ENCODE assay signal across 1 cellular context in the genomic region with DNA sequence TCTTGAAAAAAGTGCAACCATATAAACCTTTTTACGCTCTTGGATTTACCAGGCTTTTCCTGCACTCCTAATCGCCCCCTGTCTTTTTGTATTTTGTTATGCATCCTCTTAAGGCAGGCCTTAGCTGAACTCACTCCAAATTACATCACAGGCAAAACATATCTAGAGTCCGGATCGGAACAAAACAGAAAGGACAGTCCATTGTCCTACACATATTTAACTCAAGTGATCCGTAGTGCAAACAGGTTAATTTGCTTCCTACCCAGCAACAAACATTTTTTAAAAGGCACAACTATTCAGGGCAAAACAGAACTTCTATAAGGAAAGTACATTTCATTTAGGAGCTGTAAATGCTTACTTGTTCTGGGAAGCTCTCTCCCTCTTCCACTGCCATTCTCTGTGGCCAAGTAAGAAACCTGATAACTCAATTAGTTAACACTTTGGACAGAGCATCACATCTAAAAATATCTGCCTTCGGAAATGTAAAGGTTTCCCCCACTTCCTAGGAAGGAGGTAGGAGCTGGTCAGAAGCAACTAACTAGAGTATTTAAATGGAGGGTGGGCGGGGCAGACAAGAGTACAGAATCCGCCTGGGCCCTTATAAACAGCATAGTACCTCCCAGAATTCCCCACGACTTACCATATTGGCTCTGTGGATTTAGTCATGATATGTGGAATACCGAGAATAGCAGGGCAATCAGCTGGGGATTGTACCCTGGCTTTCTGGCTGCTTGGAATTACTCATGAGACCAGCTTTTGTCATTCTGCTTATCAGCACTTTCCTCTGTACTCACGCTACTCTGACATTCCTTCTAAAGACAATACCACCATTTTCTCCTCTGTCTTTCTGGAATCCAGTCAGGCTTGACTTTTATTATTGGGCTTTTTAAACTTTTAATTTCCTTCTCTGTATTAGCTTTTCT.
TF ChIP-seq lines count a peak whose summit lies in the region.

No MANE protein-coding gene starts in this region.

TF ChIP-seq in K562, 482 proteins besides CTCF, POLR2A, EP300 and RAD21 (continued from another document and continues in another):
- TF ChIP-seq, protein P1, sequence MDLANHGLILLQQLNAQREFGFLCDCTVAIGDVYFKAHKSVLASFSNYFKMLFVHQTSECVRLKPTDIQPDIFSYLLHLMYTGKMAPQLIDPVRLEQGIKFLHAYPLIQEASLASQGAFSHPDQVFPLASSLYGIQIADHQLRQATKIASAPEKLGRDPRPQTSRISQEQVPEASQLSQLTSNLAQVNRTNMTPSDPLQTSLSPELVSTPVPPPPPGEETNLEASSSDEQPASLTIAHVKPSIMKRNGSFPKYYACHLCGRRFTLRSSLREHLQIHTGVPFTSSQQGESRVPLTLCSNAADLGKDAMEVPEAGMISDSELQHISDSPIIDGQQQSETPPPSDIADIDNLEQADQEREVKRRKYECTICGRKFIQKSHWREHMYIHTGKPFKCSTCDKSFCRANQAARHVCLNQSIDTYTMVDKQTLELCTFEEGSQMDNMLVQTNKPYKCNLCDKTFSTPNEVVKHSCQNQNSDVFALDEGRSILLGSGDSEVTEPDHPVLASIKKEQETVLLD (IDR thresholded peaks at IDR 0.05): 0 out of 2 replicates have a peak, but pooled peaks have one; percentile 31
- TF ChIP-seq SNAPC5 (CRISPR knock-in tag; IDR thresholded peaks at IDR 0.05): no peak
- TF ChIP-seq RNF2 (IDR thresholded peaks at IDR 0.05): no peak
- no peak for TF ChIP-seq LARP7 (IDR thresholded peaks at IDR 0.05)
- no peak for TF ChIP-seq FOXA1 (IDR thresholded peaks at IDR 0.05; ENCODE audit: borderline replicate concordance)
- TF ChIP-seq RREB1 (CRISPR knock-in tag; IDR thresholded peaks at IDR 0.05): no peak
- TF ChIP-seq NONO (IDR thresholded peaks at IDR 0.05; ENCODE audit: low read depth in 2 of 2, low read length in 1 of 2): 0 out of 4 replicates have a peak, but pooled peaks of 1 of the 2 experiments have one; percentile 33
- TF ChIP-seq MIER1 (IDR thresholded peaks at IDR 0.05; ENCODE audit: low read depth): no peak
- no peak for TF ChIP-seq RBM22 (IDR thresholded peaks at IDR 0.05; ENCODE audit: low read depth, low read length, poor library complexity, severe bottlenecking)
- TF ChIP-seq SP2 (IDR thresholded peaks at IDR 0.05; ENCODE audit: extremely low read depth, low read depth, low read length, poor library complexity, severe bottlenecking): no peak
- TF ChIP-seq SRF (CRISPR knock-in tag; IDR thresholded peaks at IDR 0.05): 0 out of 4 replicates have a peak, but pooled peaks of 1 of the 2 experiments have one; percentile 46
- no peak for TF ChIP-seq SETDB1 (IDR thresholded peaks at IDR 0.05; ENCODE audit: low read length)
- no peak for TF ChIP-seq SMARCA5 (IDR thresholded peaks at IDR 0.05)
- no peak for TF ChIP-seq ZNF146 (CRISPR knock-in tag; IDR thresholded peaks at IDR 0.05; ENCODE audit: unreplicated experiment)
- TF ChIP-seq, protein P2, sequence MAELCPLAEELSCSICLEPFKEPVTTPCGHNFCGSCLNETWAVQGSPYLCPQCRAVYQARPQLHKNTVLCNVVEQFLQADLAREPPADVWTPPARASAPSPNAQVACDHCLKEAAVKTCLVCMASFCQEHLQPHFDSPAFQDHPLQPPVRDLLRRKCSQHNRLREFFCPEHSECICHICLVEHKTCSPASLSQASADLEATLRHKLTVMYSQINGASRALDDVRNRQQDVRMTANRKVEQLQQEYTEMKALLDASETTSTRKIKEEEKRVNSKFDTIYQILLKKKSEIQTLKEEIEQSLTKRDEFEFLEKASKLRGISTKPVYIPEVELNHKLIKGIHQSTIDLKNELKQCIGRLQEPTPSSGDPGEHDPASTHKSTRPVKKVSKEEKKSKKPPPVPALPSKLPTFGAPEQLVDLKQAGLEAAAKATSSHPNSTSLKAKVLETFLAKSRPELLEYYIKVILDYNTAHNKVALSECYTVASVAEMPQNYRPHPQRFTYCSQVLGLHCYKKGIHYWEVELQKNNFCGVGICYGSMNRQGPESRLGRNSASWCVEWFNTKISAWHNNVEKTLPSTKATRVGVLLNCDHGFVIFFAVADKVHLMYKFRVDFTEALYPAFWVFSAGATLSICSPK (IDR thresholded peaks at IDR 0.05; ENCODE audit: borderline replicate concordance): no peak
- TF ChIP-seq E2F8 (IDR thresholded peaks at IDR 0.05; ENCODE audit: low read depth, partially characterized antibody): peak; percentile 16
- TF ChIP-seq HMGN3 (IDR thresholded peaks at IDR 0.05; ENCODE audit: borderline replicate concordance, extremely low read depth, insufficient read length, low read depth, low read length): no peak
- TF ChIP-seq RBM17 (IDR thresholded peaks at IDR 0.05; ENCODE audit: borderline replicate concordance, low read depth, low read length): no peak
- TF ChIP-seq ZBTB11 (CRISPR knock-in tag; IDR thresholded peaks at IDR 0.05): peak in 1 of 3 experiments; percentile 69; a peak in 2 of 6 replicates
- no peak for TF ChIP-seq ZNF436 (CRISPR knock-in tag; IDR thresholded peaks at IDR 0.05)
- TF ChIP-seq ELF1 (tag; IDR thresholded peaks at IDR 0.05): no peak
- TF ChIP-seq SMARCB1 (IDR thresholded peaks at IDR 0.05; ENCODE audit: insufficient read length, low read depth): no peak
- TF ChIP-seq NR4A1 (CRISPR knock-in tag; IDR thresholded peaks at IDR 0.05): no peak
- no peak; the same call in 1 of the 2 replicates for TF ChIP-seq NR4A1 (tag; IDR thresholded peaks at IDR 0.05)
- no peak for TF ChIP-seq ZBTB1 (CRISPR knock-in tag; IDR thresholded peaks at IDR 0.05; ENCODE audit: borderline replicate concordance, low read depth)
- TF ChIP-seq MCM7 (IDR thresholded peaks at IDR 0.05): no peak
- no peak for TF ChIP-seq HMGXB4 (CRISPR knock-in tag; IDR thresholded peaks at IDR 0.05)
- peak; percentile 63 for TF ChIP-seq RBFOX2 (IDR thresholded peaks at IDR 0.05; ENCODE audit: low read depth, low read length)
- TF ChIP-seq ELF2 (CRISPR knock-in tag; IDR thresholded peaks at IDR 0.05): no peak
- no peak for TF ChIP-seq POLR2AphosphoS2 (IDR thresholded peaks at IDR 0.05; ENCODE audit: low read length)
- TF ChIP-seq, protein P3, sequence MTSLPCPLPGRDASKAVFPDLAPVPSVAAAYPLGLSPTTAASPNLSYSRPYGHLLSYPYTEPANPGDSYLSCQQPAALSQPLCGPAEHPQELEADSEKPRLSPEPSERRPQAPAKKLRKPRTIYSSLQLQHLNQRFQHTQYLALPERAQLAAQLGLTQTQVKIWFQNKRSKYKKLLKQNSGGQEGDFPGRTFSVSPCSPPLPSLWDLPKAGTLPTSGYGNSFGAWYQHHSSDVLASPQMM (CRISPR knock-in tag; IDR thresholded peaks at IDR 0.05): no peak
- no peak for TF ChIP-seq PTTG1 (tag; IDR thresholded peaks at IDR 0.05; ENCODE audit: low read depth)
- TF ChIP-seq FIP1L1 (IDR thresholded peaks at IDR 0.05; ENCODE audit: low read depth, low read length, poor library complexity, severe bottlenecking): no peak
- peak; percentile 10; the same call in 1 of the 2 replicates for TF ChIP-seq FOXM1 (IDR thresholded peaks at IDR 0.05; ENCODE audit: low read depth)
- no peak for TF ChIP-seq FOXM1 (CRISPR knock-in tag; IDR thresholded peaks at IDR 0.05; ENCODE audit: low read depth)
- TF ChIP-seq BACH1 (tag; IDR thresholded peaks at IDR 0.05): 0 out of 2 replicates have a peak, but pooled peaks have one; percentile 34
- 0 out of 2 replicates have a peak, but pooled peaks have one; percentile 10 for TF ChIP-seq HLTF (IDR thresholded peaks at IDR 0.05)
